Comparison of ENCODE assay signal across 8 cellular contexts in genomic region chr9:112379177-112380101, GRCh38. TPM values are rescaled to one million over a fixed set of nuclear protein-coding genes. Genes with fewer than 3 reads are reported as not detected.
DNase-seq lines count a peak whose midpoint lies in the region; ATAC-seq lines count a peak whose summit lies in the region.

No MANE protein-coding gene starts in this region.

- H3K9me3 ChIP-seq in mesenchymal stem cell (ENCODE audit: control insufficient read depth, low read length): no peaks in the 10 kb centered on the region

- peak overlapping the region; percentile 88 for H4K8ac ChIP-seq in mesenchymal stem cell (ENCODE audit: low read length)

- peak overlapping the region in 1 of 2 experiments; percentile 92 for H3K14ac ChIP-seq in mesenchymal stem cell (ENCODE audit: low read length in 2 of 2)

- peak overlapping the region; percentile 69 for H2BK5ac ChIP-seq in mesenchymal stem cell (ENCODE audit: low read depth, low read length, poor library complexity, severe bottlenecking)

- H3K27me3 ChIP-seq in mesenchymal stem cell (ENCODE audit: control insufficient read depth in 1 of 2, insufficient read depth in 1 of 2, low read length in 2 of 2): no peaks in the 10 kb centered on the region

- H3K79me1 ChIP-seq in mesenchymal stem cell (replicated peaks; ENCODE audit: low read length, poor library complexity, severe bottlenecking): peaks cover 6% of the 10 kb centered on the region

- peak overlapping the region; percentile 97 for H3K9ac ChIP-seq in mesenchymal stem cell (ENCODE audit: low read length)

- H3K4me1 ChIP-seq in mesenchymal stem cell (ENCODE audit: control insufficient read depth, insufficient read depth, low read depth, low read length): peaks cover 6% of the 10 kb centered on the region

- no peaks in the 10 kb centered on the region for H3K27me3 Mint-ChIP-seq in effector memory CD8-positive, alpha-beta T cell

- under 1% methylated on average over 53 of the region's 57 CpGs for WGBS in mesenchymal stem cell

- H2AFZ ChIP-seq in mesenchymal stem cell (ENCODE audit: low read depth, low read length): peak overlapping the region; percentile 46

- peak overlapping the region in 1 of 2 experiments; percentile 90 for H3K23ac ChIP-seq in mesenchymal stem cell (ENCODE audit: low read length in 2 of 2)

- peak overlapping the region; percentile 100 for H3K4me3 Mint-ChIP-seq in effector memory CD8-positive, alpha-beta T cell

- H3K4me2 ChIP-seq in mesenchymal stem cell (ENCODE audit: low read length, poor library complexity, severe bottlenecking): peak overlapping the region; percentile 83

- H2BK15ac ChIP-seq in mesenchymal stem cell (ENCODE audit: low read depth, poor library complexity, severe bottlenecking): peak overlapping the region; percentile 65

- H3K27ac Mint-ChIP-seq in effector memory CD8-positive, alpha-beta T cell: peak overlapping the region; percentile 97 to 99

- no peaks in the 10 kb centered on the region for H3K9me3 Mint-ChIP-seq in effector memory CD8-positive, alpha-beta T cell

- peaks cover 38 to 45% of the 10 kb centered on the region in 2 donors for H3K4me1 Mint-ChIP-seq in effector memory CD8-positive, alpha-beta T cell (ENCODE audit: low read depth in 2 of 2)

- H3K36me3 Mint-ChIP-seq in effector memory CD8-positive, alpha-beta T cell (ENCODE audit: insufficient read depth): peaks cover 7% of the 10 kb centered on the region

- no peak overlapping the region for H2AK5ac ChIP-seq in mesenchymal stem cell (ENCODE audit: low read length, severe bottlenecking)

- no peak overlapping the region for H2BK120ac ChIP-seq in mesenchymal stem cell (ENCODE audit: low read depth, low read length)

- no peaks in the 10 kb centered on the region for H3K36me3 ChIP-seq in mesenchymal stem cell (ENCODE audit: control insufficient read depth in 1 of 2, insufficient read depth in 2 of 2, low read depth in 1 of 2, low read length in 2 of 2)

- peak overlapping the region; percentile 98 for H3K27ac ChIP-seq in mesenchymal stem cell (ENCODE audit: low read length, poor library complexity, severe bottlenecking)

- H2BK12ac ChIP-seq in mesenchymal stem cell (ENCODE audit: low read length in 2 of 2): peak overlapping the region; percentile 37 to 45

- H3K18ac ChIP-seq in mesenchymal stem cell (ENCODE audit: low read depth in 1 of 2, low read length in 2 of 2): peak overlapping the region; percentile 89 to 96

- peak; percentile 68 for ATAC-seq in GM21360 (IDR thresholded peaks at IDR 0.05; ENCODE audit: unreplicated experiment)
- peak; percentile 89 for ATAC-seq in effector memory CD8-positive, alpha-beta T cell (replicated peaks)

- peak overlapping the region; percentile 93 to 97 for H3K4me3 ChIP-seq in mesenchymal stem cell (ENCODE audit: insufficient read depth in 1 of 2, low read depth in 1 of 2, low read length in 2 of 2)

- peak overlapping the region; percentile 63 for H4K91ac ChIP-seq in mesenchymal stem cell (ENCODE audit: low read length)

- DNase-seq in COLO829 (ENCODE audit: low spot score): peak; percentile 99
- peak; percentile 99 for DNase-seq in HT-29 (ENCODE audit: low spot score)
- DNase-seq in NK-92 treated with Interleukin-12 subunit alpha and Interleukin-12 subunit beta, amount 100 ng/mL, for 24 hours (lab: John Stamatoyannopoulos, UW): peak; percentile 97
- peak; percentile 95 to 98 (median 96) for DNase-seq in activated CD8-positive, alpha-beta memory T cell treated with anti-CD3 and anti-CD28 coated beads for 48 hours (ENCODE audit: low read depth in 2 of 3, low spot score in 2 of 3)
- DNase-seq in effector memory CD8-positive, alpha-beta T cell: peak; percentile 97 to 98 (median 98)
- DNase-seq in mesenchymal stem cell: peak; percentile 98
- DNase-seq in stimulated activated CD8-positive, alpha-beta memory T cell treated with anti-CD3 and anti-CD28 coated beads, Interleukin-12 subunit alpha, Interleukin-12 subunit beta, amount 100 ng/mL, for 24 hours (ENCODE audit: extremely low read depth): peak; percentile 95

- peak overlapping the region; percentile 59 to 93 for H3K4ac ChIP-seq in mesenchymal stem cell (ENCODE audit: low read depth in 1 of 2, low read length in 2 of 2)

RNA-seq across cellular contexts. Expression of gene HSDL2, which starts 0.5 kb away (rescaled TPM):
- total RNA-seq in HT-29 (2014; rRNA removed; shearing (Covaris generic)): 27.4 and 29.5 TPM in 2 replicates
- polyA plus RNA-seq in mesenchymal stem cell (2013, experiment 1 of 2): 17.9 TPM
- polyA plus RNA-seq in mesenchymal stem cell (2013, experiment 2 of 2): 18.1 TPM

RNA-seq across cellular contexts. Expression of gene PTBP3, which starts 46.0 kb away (rescaled TPM):
- total RNA-seq in HT-29 (2014; rRNA removed; shearing (Covaris generic)): 25.9 and 27.4 TPM in 2 replicates
- polyA plus RNA-seq in mesenchymal stem cell (2013, experiment 1 of 2): 26.7 TPM
- 25.9 TPM for polyA plus RNA-seq in mesenchymal stem cell (2013, experiment 2 of 2)

Comparison
In these comparisons a context has a peak if more than half of its experiments do, and no peak if none do; other contexts are left out.
1. Peak in every context shown above with its lines: DNase-seq, ATAC-seq, H3K4me3 ChIP-seq and H3K27ac ChIP-seq.